In the genomic region with DNA sequence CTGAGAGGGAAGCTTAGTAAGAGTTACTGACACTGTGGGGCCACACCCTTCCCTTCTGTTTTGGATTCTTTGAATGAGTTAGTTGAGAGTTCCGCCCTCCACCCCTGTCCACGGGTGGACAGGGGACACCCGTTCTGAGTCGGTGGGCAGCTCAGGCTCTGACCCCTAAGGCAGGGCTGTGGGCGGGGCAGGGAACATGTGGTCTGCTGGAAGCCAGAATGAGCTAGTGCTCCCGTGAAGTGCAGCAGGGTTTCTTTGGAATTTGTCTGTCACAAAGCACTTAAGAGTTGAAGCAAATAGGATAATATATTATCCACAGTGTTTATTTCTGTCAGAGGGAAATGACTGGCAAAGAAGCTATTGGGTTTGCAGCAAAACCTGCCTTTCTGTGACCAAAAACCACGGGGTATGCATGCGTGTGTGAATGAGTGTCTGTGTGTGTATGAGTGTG, we compare ENCODE assay signal across 18 cellular contexts.
DNase-seq lines count a peak whose midpoint lies in the region; ATAC-seq and TF ChIP-seq lines count a peak whose summit lies in the region.
"Had no signal": no experiment of that assay in that cellular context is flagged by ENCODE, and none has a peak within 500 bp of the region (broad histone marks: within the 10 kb centered on the region; RNA-seq: fewer than 3 reads in every experiment).

No MANE protein-coding gene starts in this region.

- DNase-seq in Right ventricle myocardium inferior (ENCODE audit: missing footprints) (no peak), cardiac septum (ENCODE audit: low spot score) (no peak), esophagus muscularis mucosa (ENCODE audit: extremely low spot score) (no peak), mesothelial cell of epicardium (ENCODE audit: low spot score in 2 of 2, unreplicated experiment in 2 of 2) (no peak), vagina (ENCODE audit: extremely low spot score in 2 of 2) (peak in 1 of 2 donors; percentile 91), globus pallidus (ENCODE audit: low spot score) (no peak), SKM-1 treated with dmso at 0.1 percent for 144 hours (lab: John Stamatoyannopoulos, UW; ENCODE audit: unreplicated experiment) (no peak), glutamatergic neuron (no peak)
- DNase-seq: ACHN; activated naive CD8-positive, alpha-beta T cell treated with anti-CD3 and anti-CD28 coated beads, Interleukin-2, amount 10 ng/mL, durations not matched to agents 7 days and 5 days; activated T-cell treated with anti-CD3 and anti-CD28 coated beads for 4 hours; Calu3; GDM1; hypothalamus; left lung; NCI-H1092; stimulated activated naive CD8-positive, alpha-beta T cell treated with anti-CD3 and anti-CD28 coated beads, Interleukin-15, Interleukin-2, amounts not matched to agents 100 U/mL and 50 U/mL, for 24 hours had no signal

- H3K9me3 Mint-ChIP-seq in mesothelial cell of epicardium (peaks cover 5% of the 10 kb centered on the region), glutamatergic neuron (ENCODE audit: unreplicated experiment) (peaks cover 3% of the 10 kb centered on the region)

- H3K4me1 Mint-ChIP-seq in mesothelial cell of epicardium (peaks cover 38% of the 10 kb centered on the region), glutamatergic neuron (ENCODE audit: low read depth, unreplicated experiment) (no peaks in the 10 kb centered on the region)

- H3K4me1 ChIP-seq in esophagus muscularis mucosa (peaks cover 21 to 30% (median 28%) of the 10 kb centered on the region in 4 donors), vagina (peaks cover 41% of the 10 kb centered on the region)

- H3K36me3 ChIP-seq in esophagus muscularis mucosa (peaks cover 0 to 68% (median 40%) of the 10 kb centered on the region in 4 donors), vagina (peaks cover 0 to 7% of the 10 kb centered on the region in 2 donors)
- H3K36me3 ChIP-seq: neural progenitor cell had no signal

- 57% methylated on average over 8 of the region's 8 CpGs for WGBS in esophagus muscularis mucosa

- H3K27ac Mint-ChIP-seq in mesothelial cell of epicardium (peak overlapping the region; percentile 4), glutamatergic neuron (ENCODE audit: unreplicated experiment) (no peak overlapping the region)
- H3K27ac Mint-ChIP-seq: activated naive CD8-positive, alpha-beta T cell treated with anti-CD3 and anti-CD28 coated beads, Interleukin-2, amount 10 ng/mL, durations not matched to agents 7 days and 5 days; neural progenitor cell had no signal

- H3K4me3 Mint-ChIP-seq in mesothelial cell of epicardium, result no peak overlapping the region
- no peak overlapping the region for H3K4me3 Mint-ChIP-seq in glutamatergic neuron (ENCODE audit: unreplicated experiment)
- H3K4me3 Mint-ChIP-seq: activated naive CD8-positive, alpha-beta T cell treated with anti-CD3 and anti-CD28 coated beads, Interleukin-2, amount 10 ng/mL, durations not matched to agents 7 days and 5 days; neural progenitor cell had no signal

- H3K4me3 ChIP-seq in esophagus muscularis mucosa (no peak overlapping the region), vagina (no peak overlapping the region)
- H3K4me3 ChIP-seq: left lung, neural progenitor cell had no signal

- no peaks in the 10 kb centered on the region for H3K27me3 Mint-ChIP-seq in mesothelial cell of epicardium (ENCODE audit: low read depth)
- H3K27me3 Mint-ChIP-seq in glutamatergic neuron (ENCODE audit: unreplicated experiment), result peaks cover 2% of the 10 kb centered on the region
- H3K27me3 Mint-ChIP-seq: activated naive CD8-positive, alpha-beta T cell treated with anti-CD3 and anti-CD28 coated beads, Interleukin-2, amount 10 ng/mL, durations not matched to agents 7 days and 5 days had no signal

- TF ChIP-seq POLR2A in esophagus muscularis mucosa (IDR thresholded peaks at IDR 0.05; ENCODE audit: low read depth), result no peak
- TF ChIP-seq POLR2A in vagina (IDR thresholded peaks at IDR 0.05), result no peak

- H3K9me3 ChIP-seq in esophagus muscularis mucosa (no peaks in the 10 kb centered on the region), vagina (no peaks in the 10 kb centered on the region)
- H3K9me3 ChIP-seq: left lung had no signal

- no peak for TF ChIP-seq CTCF in esophagus muscularis mucosa (IDR thresholded peaks at IDR 0.05)
- no peak for TF ChIP-seq CTCF in mesothelial cell of epicardium (IDR thresholded peaks at IDR 0.05; ENCODE audit: unreplicated experiment)
- no peak for TF ChIP-seq CTCF in vagina (IDR thresholded peaks at IDR 0.05)
- no peak for TF ChIP-seq CTCF in glutamatergic neuron (IDR thresholded peaks at IDR 0.05; ENCODE audit: partially characterized antibody, unreplicated experiment)

- TF ChIP-seq EP300 in esophagus muscularis mucosa (IDR thresholded peaks at IDR 0.05), result no peak

- H3K27me3 ChIP-seq in esophagus muscularis mucosa, result no peaks in the 10 kb centered on the region
- no peaks in the 10 kb centered on the region for H3K27me3 ChIP-seq in vagina
- H3K27me3 ChIP-seq: left lung, neural progenitor cell had no signal

- ATAC-seq in Right ventricle myocardium inferior, result peak; percentile 49
- ATAC-seq: left lung; stimulated activated naive CD8-positive, alpha-beta T cell treated with anti-CD3 and anti-CD28 coated beads, Interleukin-15, Interleukin-2, amounts not matched to agents 100 U/mL and 50 U/mL, for 24 hours had no signal

- intact Hi-C loops in Right ventricle myocardium inferior (cut with DNase I) (loop anchor here (5.0 kb wide), 1 partner anchor 103 kb away; no protein-coding TSS in a partner anchor), cardiac septum (cut with DNase I) (loop anchor here (5.0 kb wide), 1 partner anchor 223 kb away; a partner anchor contains a TSS), esophagus muscularis mucosa (cut with DNase I) (no loop called here), vagina (cut with DNase I) (loop anchor here (10.0 kb wide), 1 partner anchor 50 kb away; no protein-coding TSS in a partner anchor)

- H3K27ac ChIP-seq in esophagus muscularis mucosa (replicated peaks in 1 of 4) (peak overlapping the region; percentile 16 to 44 (median 38)), vagina (peak overlapping the region; percentile 90)
- H3K27ac ChIP-seq: neural progenitor cell had no signal

- peaks cover 56% of the 10 kb centered on the region for H3K36me3 Mint-ChIP-seq in mesothelial cell of epicardium
- peaks cover 25% of the 10 kb centered on the region for H3K36me3 Mint-ChIP-seq in glutamatergic neuron (ENCODE audit: unreplicated experiment)
